ENCODE assay signal across 39 cellular contexts in the genomic region with DNA sequence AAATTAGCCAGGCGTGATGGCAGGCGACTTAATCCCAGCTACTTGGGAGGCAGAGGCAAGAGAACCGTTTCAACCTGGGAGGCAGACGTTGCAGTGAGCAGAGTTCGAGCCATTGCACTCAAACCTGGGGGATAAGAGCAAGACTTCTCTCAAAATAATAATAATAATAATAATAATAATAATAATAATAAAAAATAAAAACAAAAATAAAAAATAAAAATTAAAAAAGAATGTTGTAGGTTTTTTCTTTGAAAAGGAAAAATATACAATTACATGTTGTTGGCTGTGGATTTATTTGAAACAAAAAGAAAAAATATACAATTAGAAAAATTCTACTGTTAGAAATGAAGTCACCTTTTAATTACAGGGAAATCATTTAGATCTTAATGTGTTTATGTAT. TPM values are rescaled to one million over a fixed set of nuclear protein-coding genes. Genes with fewer than 3 reads are reported as not detected.
"Had no signal": no experiment of that assay in that cellular context is flagged by ENCODE, and none has a peak within 500 bp of the region (broad histone marks: within the 10 kb centered on the region; RNA-seq: fewer than 3 reads in every experiment).

No MANE protein-coding gene starts in this region.

- H3K36me3 ChIP-seq: MG63 had no signal

- H3K4me3 ChIP-seq: MG63 had no signal

- H3K9me3 ChIP-seq: MG63 had no signal

- DNase-seq: Karpas-422, Kasumi-1, MG63, MM.1S, MV-4-11, NCI-H1048, NCI-H1092, NCI-H1092 treated with DMSO at 0.1 percent for 48 hours, NCI-H1105, NCI-H1105 treated with DMSO at 0.1 percent for 48 hours, NCI-H1417, NCI-H1417 treated with DMSO at 0.1 percent for 48 hours, NCI-H1436, NCI-H146, NCI-H1694, NCI-H1694 treated with DMSO at 0.1 percent for 48 hours, NCI-H187, NCI-H187 treated with DMSO at 0.1 percent for 48 hours, NCI-H1930, NCI-H2029, NCI-H2029 treated with DMSO at 0.1 percent for 48 hours, NCI-H2081, NCI-H2081 treated with DMSO at 0.1 percent for 48 hours, NCI-H2107, NCI-H2171, NCI-H2171 treated with DMSO at 0.1 percent for 48 hours, NCI-H2227 treated with DMSO at 0.1 percent for 48 hours, NCI-H226, NCI-H345, NCI-H446, NCI-H446 treated with DMSO at 0.1 percent for 48 hours, NCI-H510A, NCI-H510A treated with DMSO at 0.1 percent for 48 hours, NCI-H524, NCI-H524 treated with DMSO at 0.1 percent for 48 hours had no signal

RNA-seq across cellular contexts. Expression of a gene that starts 11.5 kb away (rescaled TPM):
- total RNA-seq: LHCN-M2, M059J, MCF 10A, NCI-H460 had no signal

RNA-seq across cellular contexts. Expression of a gene that starts 28.2 kb away (rescaled TPM):
- total RNA-seq: LHCN-M2, M059J, MCF 10A, NCI-H460 had no signal

RNA-seq across cellular contexts. Expression of a gene that starts 32.6 kb away (rescaled TPM):
- total RNA-seq: LHCN-M2, MCF 10A had no signal
